27 cellular contexts compared by ENCODE assay signal in genomic region chr17:8477653-8478441, GRCh38. TPM values are rescaled to one million over a fixed set of nuclear protein-coding genes. Genes with fewer than 3 reads are reported as not detected.
DNase-seq lines count a peak whose midpoint lies in the region; ATAC-seq and TF ChIP-seq lines count a peak whose summit lies in the region.
"Had no signal": no experiment of that assay in that cellular context is flagged by ENCODE, and none has a peak within 500 bp of the region (broad histone marks: within the 10 kb centered on the region; RNA-seq: fewer than 3 reads in every experiment).

No MANE protein-coding gene starts in this region.

- DNase-seq in T-helper 17 cell (no peak), thoracic aorta (ENCODE audit: low spot score) (no peak), NCI-H1436 (lab: John Stamatoyannopoulos, UW) (no peak), ureter (ENCODE audit: low spot score) (no peak)
- DNase-seq: activated CD4-positive, alpha-beta T cell treated with anti-CD3 and anti-CD28 coated beads for 1 hour; activated CD8-positive, alpha-beta T cell treated with anti-CD3 and anti-CD28 coated beads for 36 hours; caudate nucleus; DMS153; kidney; NCI-H146; NCI-H2107; NCI-H446 treated with DMSO at 0.1 percent for 48 hours; NCI-H82; retina; spleen; tibial artery had no signal

- H3K27me3 Mint-ChIP-seq in T-helper 17 cell, result no peaks in the 10 kb centered on the region
- H3K27me3 Mint-ChIP-seq: activated CD8-positive, alpha-beta T cell treated with anti-CD3 and anti-CD28 coated beads for 36 hours; activated naive CD8-positive, alpha-beta T cell; IgD-negative memory B cell had no signal

- WGBS in mesodermal cell (ENCODE audit: insufficient coverage in 2 of 2), 2 experiments, result 95 to 96% methylated on average over 22 to 23 of the region's 23 CpGs

- H3K9me3 ChIP-seq in T-helper 17 cell (ENCODE audit: control insufficient read depth, low read length, poor library complexity, severe bottlenecking) (no peaks in the 10 kb centered on the region), mesodermal cell (ENCODE audit: control insufficient read depth, low read length) (no peaks in the 10 kb centered on the region), thoracic aorta (no peaks in the 10 kb centered on the region)
- H3K9me3 ChIP-seq: ascending aorta, BLaER1, esophagus muscularis mucosa, pancreas, tibial artery had no signal

- peaks cover 15% of the 10 kb centered on the region for H3K36me3 Mint-ChIP-seq in T-helper 17 cell (ENCODE audit: low read depth)

- peak overlapping the region; percentile 65 for H3K27ac Mint-ChIP-seq in T-helper 17 cell
- H3K27ac Mint-ChIP-seq: activated CD8-positive, alpha-beta T cell treated with anti-CD3 and anti-CD28 coated beads for 36 hours; activated naive CD8-positive, alpha-beta T cell; activated T-helper 2 cell treated with anti-CD3 and anti-CD28 coated beads, Interferon-gamma antibody, Interleukin-2, Interleukin-4, amounts not matched to agents 10 μg/mL and 5 μg/mL and 100 μg/mL, durations not matched to agents 14 hours and 24 hours and 36 hours had no signal

- peaks cover 7% of the 10 kb centered on the region for H3K4me1 Mint-ChIP-seq in T-helper 17 cell
- H3K4me1 Mint-ChIP-seq: IgD-negative memory B cell had no signal

- TF ChIP-seq CTCF in thoracic aorta (IDR thresholded peaks at IDR 0.05), result no peak

- H3K27ac ChIP-seq in cingulate gyrus (ENCODE audit: low read depth, low read length), result peak overlapping the region; percentile 30
- peak overlapping the region; percentile 10 for H3K27ac ChIP-seq in mesodermal cell (ENCODE audit: low read depth, low read length, severe bottlenecking)
- H3K27ac ChIP-seq in thoracic aorta, result peak overlapping the region; percentile 48 to 61
- H3K27ac ChIP-seq: BLaER1, pancreas, spleen, tibial artery had no signal

- H3K36me3 ChIP-seq in mesodermal cell (ENCODE audit: control insufficient read depth, insufficient read depth, low read length) (peaks cover 100% of the 10 kb centered on the region), thoracic aorta (peaks cover 86% of the 10 kb centered on the region)

- no peaks in the 10 kb centered on the region for H3K27me3 ChIP-seq in thoracic aorta (replicated peaks; ENCODE audit: insufficient read depth)
- H3K27me3 ChIP-seq: ascending aorta, BLaER1, esophagus muscularis mucosa, pancreas, spleen, tibial artery had no signal

- no peak overlapping the region for H3K4me3 Mint-ChIP-seq in T-helper 17 cell
- H3K4me3 Mint-ChIP-seq: activated CD8-positive, alpha-beta T cell treated with anti-CD3 and anti-CD28 coated beads for 36 hours; activated naive CD8-positive, alpha-beta T cell; IgD-negative memory B cell had no signal

- ATAC-seq in T-helper 17 cell (peak; percentile 3), thoracic aorta (ENCODE audit: insufficient number of reproducible peaks, low FRiP score, low read depth) (no peak), HG02588 (IDR thresholded peaks at IDR 0.05; ENCODE audit: unreplicated experiment) (no peak)
- ATAC-seq: activated CD8-positive, alpha-beta T cell treated with anti-CD3 and anti-CD28 coated beads for 36 hours; HCT116 had no signal

- H3K4me3 ChIP-seq in mesodermal cell (ENCODE audit: extremely low read depth, insufficient read depth, low read length, poor library complexity, severe bottlenecking) (no peak overlapping the region), thoracic aorta (no peak overlapping the region)
- H3K4me3 ChIP-seq: ascending aorta, BLaER1, esophagus muscularis mucosa, pancreas, spleen, tibial artery had no signal

- H3K4me1 ChIP-seq in mesodermal cell (ENCODE audit: control insufficient read depth, insufficient read depth, low read length, poor library complexity, severe bottlenecking) (peaks cover 4% of the 10 kb centered on the region), thoracic aorta (ENCODE audit: control insufficient read depth in 1 of 2, low read depth in 2 of 2) (peaks cover 9 to 60% of the 10 kb centered on the region in 2 donors)
- H3K4me1 ChIP-seq: BLaER1, pancreas had no signal

RNA-seq across cellular contexts. Expression of gene NDEL1, which starts 42.2 kb away (rescaled TPM):
- total RNA-seq in T-helper 17 cell (100 to 1,000 TPM; 259 to 267 TPM), thoracic aorta (100 to 1,000 TPM; 110 to 113 TPM), ureter (84.5 TPM)
- 45.7 TPM for polyA plus RNA-seq in mesodermal cell (2013, experiment 1 of 2)
- 44.0 TPM for polyA plus RNA-seq in mesodermal cell (2013, experiment 2 of 2)
